In genomic region chr19:13399746-13400145, GRCh38 we compare ENCODE assay signal across 20 cellular contexts.
"Had no signal": no experiment of that assay in that cellular context is flagged by ENCODE, and none has a peak within 500 bp of the region (broad histone marks: within the 10 kb centered on the region; RNA-seq: fewer than 3 reads in every experiment).

No MANE protein-coding gene starts in this region.

- H3K9me3 ChIP-seq: prostate gland, right lobe of liver, testis had no signal

- H3K27ac ChIP-seq: coronary artery, prostate gland, right lobe of liver, testis, VCaP had no signal

- H3K27ac Mint-ChIP-seq: activated CD8-positive, alpha-beta T cell treated with anti-CD3 and anti-CD28 coated beads for 36 hours; activated naive CD8-positive, alpha-beta T cell treated with anti-CD3 and anti-CD28 coated beads, Interleukin-2, amount 10 ng/mL, durations not matched to agents 7 days and 5 days; activated T-cell treated with anti-CD3 and anti-CD28 coated beads, Interleukin-2, amount 50 U/mL, for 72 hours; immature natural killer cell; natural killer cell treated with Interleukin-12 subunit alpha and Interleukin-12 subunit beta and Interleukin-15 and Interleukin-18, amount 100 ng/mL, for 72 hours had no signal

- DNase-seq: activated CD8-positive, alpha-beta memory T cell treated with anti-CD3 and anti-CD28 coated beads, Interleukin-2, amount 50 U/mL, for 4 hours; activated CD8-positive, alpha-beta T cell treated with anti-CD3 and anti-CD28 coated beads for 36 hours; activated gamma-delta T cell treated with Interleukin-2 at 50 U/mL for 16 hours; activated naive CD8-positive, alpha-beta T cell treated with anti-CD3 and anti-CD28 coated beads, Interleukin-2, amount 10 ng/mL, durations not matched to agents 7 days and 5 days; activated T-cell treated with anti-CD3 and anti-CD28 coated beads, Interleukin-2, amount 50 U/mL, for 72 hours; central memory CD4-positive, alpha-beta T cell; effector memory CD4-positive, alpha-beta T cell; glutamatergic neuron; immature natural killer cell; left colon; occipital lobe; right lobe of liver; stimulated activated CD4-positive, alpha-beta T cell treated with anti-CD3 and anti-CD28 coated beads, Interleukin-12 subunit alpha, Interleukin-12 subunit beta, amount 100 ng/mL, for 4 hours; stimulated activated naive CD8-positive, alpha-beta T cell treated with anti-CD3 and anti-CD28 coated beads, Interleukin-15, Interleukin-2, amounts not matched to agents 100 U/mL and 50 U/mL, for 24 hours; T-helper 9 cell; testis had no signal

- H3K4me1 ChIP-seq: prostate gland, right lobe of liver, testis had no signal

- H3K27me3 ChIP-seq: right lobe of liver, testis had no signal

- H3K9me3 Mint-ChIP-seq: activated naive CD8-positive, alpha-beta T cell treated with anti-CD3 and anti-CD28 coated beads, Interleukin-2, amount 10 ng/mL, durations not matched to agents 7 days and 5 days had no signal

- ATAC-seq: activated CD8-positive, alpha-beta T cell treated with anti-CD3 and anti-CD28 coated beads for 36 hours; activated T-cell treated with anti-CD3 and anti-CD28 coated beads, Interleukin-2, amount 50 U/mL, for 72 hours; left colon; natural killer cell treated with Interleukin-12 subunit alpha and Interleukin-12 subunit beta and Interleukin-15 and Interleukin-18, amount 100 ng/mL, for 72 hours; right lobe of liver; stimulated activated naive CD8-positive, alpha-beta T cell treated with anti-CD3 and anti-CD28 coated beads, Interleukin-15, Interleukin-2, amounts not matched to agents 100 U/mL and 50 U/mL, for 24 hours had no signal

- H3K4me3 Mint-ChIP-seq: activated CD8-positive, alpha-beta T cell treated with anti-CD3 and anti-CD28 coated beads for 36 hours; activated naive CD8-positive, alpha-beta T cell treated with anti-CD3 and anti-CD28 coated beads, Interleukin-2, amount 10 ng/mL, durations not matched to agents 7 days and 5 days; activated T-cell treated with anti-CD3 and anti-CD28 coated beads, Interleukin-2, amount 50 U/mL, for 72 hours; immature natural killer cell; natural killer cell treated with Interleukin-12 subunit alpha and Interleukin-12 subunit beta and Interleukin-15 and Interleukin-18, amount 100 ng/mL, for 72 hours had no signal

- H3K36me3 Mint-ChIP-seq: activated naive CD8-positive, alpha-beta T cell treated with anti-CD3 and anti-CD28 coated beads, Interleukin-2, amount 10 ng/mL, durations not matched to agents 7 days and 5 days; immature natural killer cell; natural killer cell treated with Interleukin-12 subunit alpha and Interleukin-12 subunit beta and Interleukin-15 and Interleukin-18, amount 100 ng/mL, for 72 hours had no signal

- H3K36me3 ChIP-seq: prostate gland, right lobe of liver had no signal

- H3K4me1 Mint-ChIP-seq: activated naive CD8-positive, alpha-beta T cell treated with anti-CD3 and anti-CD28 coated beads, Interleukin-2, amount 10 ng/mL, durations not matched to agents 7 days and 5 days had no signal

- H3K4me3 ChIP-seq: coronary artery, prostate gland, right lobe of liver, testis had no signal
